ENCODE assay signal across 9 cellular contexts in the genomic region with DNA sequence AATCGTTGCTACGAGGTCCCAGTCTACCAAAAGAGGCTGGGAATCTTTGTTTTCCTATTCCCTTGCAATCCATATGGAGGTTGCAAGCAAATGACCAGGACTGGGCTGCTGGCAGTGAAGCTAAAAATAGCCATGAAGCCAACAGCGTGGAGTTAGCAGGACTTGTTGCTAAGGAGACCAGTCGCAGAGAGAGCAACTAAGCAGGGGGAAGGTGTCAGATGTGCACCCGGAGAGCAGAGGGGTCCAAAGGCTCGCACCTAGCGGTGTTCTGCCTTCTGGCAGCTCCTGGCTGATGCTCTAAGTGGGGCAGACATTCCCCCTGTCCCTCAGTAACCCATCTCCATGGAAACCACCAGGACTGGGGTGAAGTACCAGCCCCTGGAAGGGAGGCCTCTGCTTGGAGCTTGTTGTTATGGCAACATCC.
DNase-seq lines count a peak whose midpoint lies in the region; ATAC-seq and TF ChIP-seq lines count a peak whose summit lies in the region.
"Had no signal": no experiment of that assay in that cellular context is flagged by ENCODE, and none has a peak within 500 bp of the region (broad histone marks: within the 10 kb centered on the region; RNA-seq: fewer than 3 reads in every experiment).

No MANE protein-coding gene starts in this region.

- H3K4me1 ChIP-seq in thyroid gland, result peaks cover 8 to 16% of the 10 kb centered on the region in 2 donors

- no peaks in the 10 kb centered on the region for H3K27me3 ChIP-seq in brain microvascular endothelial cell (replicated peaks)
- H3K27me3 ChIP-seq in layer of hippocampus (ENCODE audit: control insufficient read depth, insufficient read depth, low read length), result no peaks in the 10 kb centered on the region
- no peaks in the 10 kb centered on the region for H3K27me3 ChIP-seq in thyroid gland

- H3K4me3 ChIP-seq in brain microvascular endothelial cell (ENCODE audit: low read depth, low read length), result no peak overlapping the region
- H3K4me3 ChIP-seq in thyroid gland (replicated peaks in 1 of 3), result no peak overlapping the region

- DNase-seq in NCI-H748 (lab: John Stamatoyannopoulos, UW; ENCODE audit: unreplicated experiment), result peak; percentile 67
- no peak for DNase-seq in NCI-H748 treated with DMSO at 0.1 percent for 48 hours (lab: John Stamatoyannopoulos, UW)
- peak; percentile 61 for DNase-seq in brain microvascular endothelial cell
- peak in 1 of 2 donors; percentile 32 for DNase-seq in thyroid gland
- DNase-seq in NCI-H1694 (lab: John Stamatoyannopoulos, UW), result no peak
- no peak for DNase-seq in effector memory CD8-positive, alpha-beta T cell
- DNase-seq: AML-193 had no signal

- TF ChIP-seq POLR2A in thyroid gland (IDR thresholded peaks at IDR 0.05), result no peak

- H3K9me3 ChIP-seq in thyroid gland, result no peaks in the 10 kb centered on the region

- WGBS in thyroid gland, 2 donors, result 25 to 43% methylated on average over 7 of the region's 7 CpGs

- intact Hi-C loops in thyroid gland (cut with DNase I), result no loop called here

- no peaks in the 10 kb centered on the region for H3K36me3 ChIP-seq in brain microvascular endothelial cell (replicated peaks)
- H3K36me3 ChIP-seq in thyroid gland, result peaks cover 0 to 3% of the 10 kb centered on the region in 2 donors

- H3K4me3 Mint-ChIP-seq in effector memory CD8-positive, alpha-beta T cell, result no peak overlapping the region

- H3K36me3 Mint-ChIP-seq in effector memory CD8-positive, alpha-beta T cell (ENCODE audit: insufficient read depth), result peaks cover 8% of the 10 kb centered on the region

- no peaks in the 10 kb centered on the region for H3K9me3 Mint-ChIP-seq in effector memory CD8-positive, alpha-beta T cell

- peaks cover 5 to 25% of the 10 kb centered on the region in 2 donors for H3K4me1 Mint-ChIP-seq in effector memory CD8-positive, alpha-beta T cell (ENCODE audit: low read depth in 2 of 2)

- in situ Hi-C loops in brain microvascular endothelial cell (cut with HindIII; ENCODE audit: low pct_ligation_motif_present, low sequenced_read_pairs), result no loop called here

- TF ChIP-seq CTCF in brain microvascular endothelial cell (IDR thresholded peaks at IDR 0.05; ENCODE audit: low read depth, low read length, missing control alignments), result no peak
- no peak for TF ChIP-seq CTCF in thyroid gland (IDR thresholded peaks at IDR 0.05)

- no peak for ATAC-seq in GM21423 (IDR thresholded peaks at IDR 0.05; ENCODE audit: unreplicated experiment)
- ATAC-seq in effector memory CD8-positive, alpha-beta T cell (replicated peaks), result no peak

- no peaks in the 10 kb centered on the region for H3K27me3 Mint-ChIP-seq in effector memory CD8-positive, alpha-beta T cell

- no peak overlapping the region for H3K27ac ChIP-seq in brain microvascular endothelial cell
- H3K27ac ChIP-seq in layer of hippocampus (ENCODE audit: low read depth, low read length), result peak overlapping the region; percentile 72
- H3K27ac ChIP-seq in thyroid gland, result peak overlapping the region in 2 of 3 donors; percentile 4 to 50

- H3K27ac Mint-ChIP-seq in effector memory CD8-positive, alpha-beta T cell, result peak overlapping the region in 1 of 2 donors; percentile 15

Comparison
In these comparisons a context has a peak if more than half of its experiments do, and no peak if none do; other contexts are left out.
1. DNase-seq: peak in NCI-H748 (single experiment) and brain microvascular endothelial cell (single experiment); none in NCI-H748 treated with DMSO at 0.1 percent for 48 hours (single experiment), NCI-H1694 (single experiment) and effector memory CD8-positive, alpha-beta T cell (0 of 3).